1 cellular context compared by ENCODE assay signal in the genomic region with DNA sequence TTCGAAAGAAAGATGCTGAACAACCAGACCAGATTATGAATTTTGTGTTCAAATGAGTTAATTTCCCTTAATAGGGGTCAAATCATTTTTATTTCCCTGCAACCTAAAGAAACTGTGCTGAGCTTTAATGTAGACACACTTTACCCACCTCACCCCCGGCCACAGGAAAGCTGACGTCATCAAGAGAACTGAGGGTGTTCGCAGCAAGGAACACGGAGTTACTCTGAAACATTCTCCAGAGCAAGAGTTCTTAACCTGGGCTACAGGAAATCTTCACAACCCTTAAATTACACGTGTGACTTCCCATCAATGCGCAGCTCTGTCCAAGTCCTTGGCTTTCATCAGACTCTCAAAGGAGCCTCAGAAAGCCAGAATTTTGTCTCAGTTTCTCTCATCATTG.
TF ChIP-seq lines count a peak whose summit lies in the region.

No MANE protein-coding gene starts in this region.

TF ChIP-seq in H1, 55 proteins besides CTCF, POLR2A, EP300 and RAD21:
- TF ChIP-seq ASH2L (IDR thresholded peaks at IDR 0.05; ENCODE audit: low read length) (no peak), EZH2 (IDR thresholded peaks at IDR 0.05; ENCODE audit: low read depth, low read length, severe bottlenecking) (no peak), GTF2F1 (IDR thresholded peaks at IDR 0.05; ENCODE audit: borderline replicate concordance, low read depth, low read length) (no peak), KDM1A (IDR thresholded peaks at IDR 0.05; ENCODE audit: borderline replicate concordance, low read length) (no peak), POU5F1 (IDR thresholded peaks at IDR 0.05; ENCODE audit: low read depth, low read length) (no peak), TAF1 (IDR thresholded peaks at IDR 0.05; ENCODE audit: low read depth, low read length) (no peak)
TF ChIP-seq in H1: peak in this region for 0.
